17 cellular contexts compared by ENCODE assay signal in the genomic region with DNA sequence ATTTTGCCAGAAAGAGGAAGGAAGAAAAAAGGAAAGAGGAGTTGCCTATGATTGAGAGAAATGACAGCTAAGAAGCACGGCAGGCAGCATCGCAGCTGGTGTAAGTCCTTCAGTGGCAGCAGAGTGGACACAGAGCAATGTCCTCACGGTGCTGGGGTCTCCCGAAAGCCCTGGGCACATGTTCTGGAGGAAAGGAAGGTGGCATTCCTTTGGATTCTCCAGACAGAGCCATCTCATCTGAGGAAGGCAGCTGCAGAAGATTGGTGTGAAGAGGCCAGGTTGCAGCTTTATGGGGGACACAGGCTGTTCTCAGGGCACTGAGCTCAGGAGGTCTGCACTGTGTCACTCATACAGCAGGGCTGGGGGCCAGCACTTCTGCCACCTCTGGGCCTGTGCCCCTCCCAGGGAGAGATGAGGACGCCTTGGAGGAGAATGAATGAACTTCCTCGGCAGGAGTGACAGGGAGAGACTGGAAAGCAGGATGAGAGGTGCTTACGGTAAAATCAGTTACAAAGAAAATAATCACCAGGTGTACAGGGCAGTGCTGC.
A peak's percentile ranks its signal among the peaks of the same experiment; 100 is the strongest.
DNase-seq lines count a peak whose midpoint lies in the region; ATAC-seq and TF ChIP-seq lines count a peak whose summit lies in the region.
"Had no signal": no experiment of that assay in that cellular context is flagged by ENCODE, and none has a peak within 500 bp of the region (broad histone marks: within the 10 kb centered on the region; RNA-seq: fewer than 3 reads in every experiment).

No MANE protein-coding gene starts in this region.

- no peak overlapping the region for H3K4me3 Mint-ChIP-seq in activated T-cell treated with anti-CD3 and anti-CD28 coated beads, Interleukin-2, amount 50 U/mL, for 24 hours
- no peak overlapping the region for H3K4me3 Mint-ChIP-seq in glutamatergic neuron (ENCODE audit: unreplicated experiment)
- no peak overlapping the region for H3K4me3 Mint-ChIP-seq in osteocyte (ENCODE audit: unreplicated experiment)
- H3K4me3 Mint-ChIP-seq: CD4-positive, alpha-beta T cell; GM23338 had no signal

- H2AFZ ChIP-seq in PC-9: no peak overlapping the region

- no TSS peak for BruUV-seq in PC-9 (replicated peaks; lab: Mats Ljungman, UMichigan)

- no peak overlapping the region for H3K27ac ChIP-seq in PC-9
- H3K27ac ChIP-seq: BLaER1 treated with 17β-estradiol and CSF1 and Interleukin-3, amounts not matched to agents 10 nM and 100 nM; HL-60 had no signal

- no peak overlapping the region for H3K4me3 ChIP-seq in PC-9
- H3K4me3 ChIP-seq: BLaER1 treated with 17β-estradiol and CSF1 and Interleukin-3, amounts not matched to agents 10 nM and 100 nM; GM23338 had no signal

- H4K20me1 ChIP-seq in PC-9 (ENCODE audit: insufficient read depth): no peaks in the 10 kb centered on the region
- H4K20me1 ChIP-seq: BLaER1 treated with 17β-estradiol and CSF1 and Interleukin-3, amounts not matched to agents 10 nM and 100 nM had no signal

- no peak overlapping the region for H3K4me2 ChIP-seq in PC-9
- H3K4me2 ChIP-seq: BLaER1 treated with 17β-estradiol and CSF1 and Interleukin-3, amounts not matched to agents 10 nM and 100 nM; GM23338 had no signal

- no peaks in the 10 kb centered on the region for H3K9me3 ChIP-seq in PC-9 (ENCODE audit: insufficient read depth, low read depth)
- H3K9me3 ChIP-seq: BLaER1 treated with 17β-estradiol and CSF1 and Interleukin-3, amounts not matched to agents 10 nM and 100 nM had no signal

- no peaks in the 10 kb centered on the region for H3K9me2 ChIP-seq in PC-9 (ENCODE audit: insufficient read depth)

- H3K4me1 ChIP-seq in PC-9 (replicated peaks; ENCODE audit: insufficient read depth): no peaks in the 10 kb centered on the region
- H3K4me1 ChIP-seq: BLaER1 treated with 17β-estradiol and CSF1 and Interleukin-3, amounts not matched to agents 10 nM and 100 nM had no signal

- no peaks in the 10 kb centered on the region for H3K79me2 ChIP-seq in PC-9 (ENCODE audit: low read depth)

- no peaks in the 10 kb centered on the region for H3K27me3 Mint-ChIP-seq in activated T-cell treated with anti-CD3 and anti-CD28 coated beads, Interleukin-2, amount 50 U/mL, for 24 hours
- peaks cover 10% of the 10 kb centered on the region for H3K27me3 Mint-ChIP-seq in glutamatergic neuron (ENCODE audit: unreplicated experiment)
- H3K27me3 Mint-ChIP-seq in osteocyte (ENCODE audit: unreplicated experiment): no peaks in the 10 kb centered on the region

- TF ChIP-seq CTCF in glutamatergic neuron (IDR thresholded peaks at IDR 0.05; ENCODE audit: partially characterized antibody, unreplicated experiment) (no peak), osteocyte (IDR thresholded peaks at IDR 0.05) (no peak), PC-9 (conservative IDR thresholded peaks at IDR 0.05) (no peak)

- CTCF ChIA-PET in PC-9 (lab: Charles Lee): no interaction called here

- H3K36me3 Mint-ChIP-seq in activated T-cell treated with anti-CD3 and anti-CD28 coated beads, Interleukin-2, amount 50 U/mL, for 24 hours (ENCODE audit: low read depth): no peaks in the 10 kb centered on the region
- H3K36me3 Mint-ChIP-seq in glutamatergic neuron (ENCODE audit: unreplicated experiment): no peaks in the 10 kb centered on the region
- H3K36me3 Mint-ChIP-seq in osteocyte (ENCODE audit: unreplicated experiment): no peaks in the 10 kb centered on the region

- H3K4me1 Mint-ChIP-seq in activated T-cell treated with anti-CD3 and anti-CD28 coated beads, Interleukin-2, amount 50 U/mL, for 24 hours (ENCODE audit: low read depth): no peaks in the 10 kb centered on the region
- H3K4me1 Mint-ChIP-seq in glutamatergic neuron (ENCODE audit: low read depth, unreplicated experiment) (peaks cover 24% of the 10 kb centered on the region), osteocyte (ENCODE audit: unreplicated experiment) (no peaks in the 10 kb centered on the region)

- ATAC-seq in SK-N-SH treated with all-trans-retinoic acid at 6 μM for 48 hours: no peak
- ATAC-seq: GM23338 had no signal

- H3K9me3 Mint-ChIP-seq in activated T-cell treated with anti-CD3 and anti-CD28 coated beads, Interleukin-2, amount 50 U/mL, for 24 hours: no peaks in the 10 kb centered on the region
- H3K9me3 Mint-ChIP-seq in glutamatergic neuron (ENCODE audit: unreplicated experiment) (peaks cover 11% of the 10 kb centered on the region), osteocyte (ENCODE audit: unreplicated experiment) (peaks cover 29% of the 10 kb centered on the region)
- H3K9me3 Mint-ChIP-seq: CD4-positive, alpha-beta T cell; GM23338 had no signal

- intact Hi-C loops in PC-9 (cut with micrococcal nuclease; ENCODE audit: unreplicated experiment): no loop called here

- POLR2A ChIA-PET in PC-9 (lab: Charles Lee; ENCODE audit: unreplicated experiment): no interaction called here

- H3K36me3 ChIP-seq in PC-9 (ENCODE audit: low read depth): no peaks in the 10 kb centered on the region
- H3K36me3 ChIP-seq: BLaER1 treated with 17β-estradiol and CSF1 and Interleukin-3, amounts not matched to agents 10 nM and 100 nM had no signal

- H3K27me3 ChIP-seq in PC-9 (ENCODE audit: insufficient read depth, low read depth): peaks cover 54% of the 10 kb centered on the region
- H3K27me3 ChIP-seq: BLaER1 treated with 17β-estradiol and CSF1 and Interleukin-3, amounts not matched to agents 10 nM and 100 nM had no signal

- no peaks in the 10 kb centered on the region for H3F3A ChIP-seq in PC-9 (ENCODE audit: insufficient read depth, low read depth)

- H3K27ac Mint-ChIP-seq in activated T-cell treated with anti-CD3 and anti-CD28 coated beads, Interleukin-2, amount 50 U/mL, for 24 hours: no peak overlapping the region
- peak overlapping the region; percentile 22 for H3K27ac Mint-ChIP-seq in glutamatergic neuron (ENCODE audit: unreplicated experiment)
- no peak overlapping the region for H3K27ac Mint-ChIP-seq in osteocyte (ENCODE audit: unreplicated experiment)
- H3K27ac Mint-ChIP-seq: CD4-positive, alpha-beta T cell had no signal

- DNase-seq in activated T-cell treated with anti-CD3 and anti-CD28 coated beads, Interleukin-2, amount 50 U/mL, for 24 hours: peak; percentile 5
- no peak for DNase-seq in activated T-cell treated with anti-CD3 and anti-CD28 coated beads for 4 hours
- no peak for DNase-seq in glutamatergic neuron
- peak; percentile 68 for DNase-seq in osteocyte (ENCODE audit: extremely low spot score, unreplicated experiment)
- DNase-seq in ureter (ENCODE audit: low spot score): peak; percentile 34
- DNase-seq in PC-9: no peak
- DNase-seq in Ammon's horn (ENCODE audit: low spot score): no peak
- DNase-seq: 8988T; AML-193; Calu3; CD4-positive, alpha-beta T cell; DMS 273 treated with DMSO at 0.1 percent for 48 hours; H7 had no signal

TF ChIP-seq in SK-N-SH treated with all-trans-retinoic acid at 6 μM for 48 hours, 23 proteins besides CTCF, POLR2A, EP300 and RAD21:
- TF ChIP-seq BACH2 (CRISPR knock-in tag; IDR thresholded peaks at IDR 0.05; ENCODE audit: borderline replicate concordance) (no peak), ZFP3 (CRISPR knock-in tag; IDR thresholded peaks at IDR 0.05) (no peak), RARB (CRISPR knock-in tag; IDR thresholded peaks at IDR 0.05) (no peak), GLIS3 (CRISPR knock-in tag; IDR thresholded peaks at IDR 0.05) (no peak), SNAI2 (CRISPR knock-in tag; IDR thresholded peaks at IDR 0.05) (no peak), CSDC2 (CRISPR knock-in tag; IDR thresholded peaks at IDR 0.05) (no peak), ESRRG (CRISPR knock-in tag; IDR thresholded peaks at IDR 0.05) (no peak)
- TF ChIP-seq, protein P1, sequence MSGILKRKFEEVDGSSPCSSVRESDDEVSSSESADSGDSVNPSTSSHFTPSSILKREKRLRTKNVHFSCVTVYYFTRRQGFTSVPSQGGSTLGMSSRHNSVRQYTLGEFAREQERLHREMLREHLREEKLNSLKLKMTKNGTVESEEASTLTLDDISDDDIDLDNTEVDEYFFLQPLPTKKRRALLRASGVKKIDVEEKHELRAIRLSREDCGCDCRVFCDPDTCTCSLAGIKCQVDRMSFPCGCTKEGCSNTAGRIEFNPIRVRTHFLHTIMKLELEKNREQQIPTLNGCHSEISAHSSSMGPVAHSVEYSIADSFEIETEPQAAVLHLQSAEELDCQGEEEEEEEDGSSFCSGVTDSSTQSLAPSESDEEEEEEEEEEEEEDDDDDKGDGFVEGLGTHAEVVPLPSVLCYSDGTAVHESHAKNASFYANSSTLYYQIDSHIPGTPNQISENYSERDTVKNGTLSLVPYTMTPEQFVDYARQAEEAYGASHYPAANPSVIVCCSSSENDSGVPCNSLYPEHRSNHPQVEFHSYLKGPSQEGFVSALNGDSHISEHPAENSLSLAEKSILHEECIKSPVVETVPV (CRISPR knock-in tag; IDR thresholded peaks at IDR 0.05): no peak
- TF ChIP-seq, protein P2, sequence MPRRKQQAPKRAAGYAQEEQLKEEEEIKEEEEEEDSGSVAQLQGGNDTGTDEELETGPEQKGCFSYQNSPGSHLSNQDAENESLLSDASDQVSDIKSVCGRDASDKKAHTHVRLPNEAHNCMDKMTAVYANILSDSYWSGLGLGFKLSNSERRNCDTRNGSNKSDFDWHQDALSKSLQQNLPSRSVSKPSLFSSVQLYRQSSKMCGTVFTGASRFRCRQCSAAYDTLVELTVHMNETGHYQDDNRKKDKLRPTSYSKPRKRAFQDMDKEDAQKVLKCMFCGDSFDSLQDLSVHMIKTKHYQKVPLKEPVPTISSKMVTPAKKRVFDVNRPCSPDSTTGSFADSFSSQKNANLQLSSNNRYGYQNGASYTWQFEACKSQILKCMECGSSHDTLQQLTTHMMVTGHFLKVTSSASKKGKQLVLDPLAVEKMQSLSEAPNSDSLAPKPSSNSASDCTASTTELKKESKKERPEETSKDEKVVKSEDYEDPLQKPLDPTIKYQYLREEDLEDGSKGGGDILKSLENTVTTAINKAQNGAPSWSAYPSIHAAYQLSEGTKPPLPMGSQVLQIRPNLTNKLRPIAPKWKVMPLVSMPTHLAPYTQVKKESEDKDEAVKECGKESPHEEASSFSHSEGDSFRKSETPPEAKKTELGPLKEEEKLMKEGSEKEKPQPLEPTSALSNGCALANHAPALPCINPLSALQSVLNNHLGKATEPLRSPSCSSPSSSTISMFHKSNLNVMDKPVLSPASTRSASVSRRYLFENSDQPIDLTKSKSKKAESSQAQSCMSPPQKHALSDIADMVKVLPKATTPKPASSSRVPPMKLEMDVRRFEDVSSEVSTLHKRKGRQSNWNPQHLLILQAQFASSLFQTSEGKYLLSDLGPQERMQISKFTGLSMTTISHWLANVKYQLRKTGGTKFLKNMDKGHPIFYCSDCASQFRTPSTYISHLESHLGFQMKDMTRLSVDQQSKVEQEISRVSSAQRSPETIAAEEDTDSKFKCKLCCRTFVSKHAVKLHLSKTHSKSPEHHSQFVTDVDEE (CRISPR knock-in tag; IDR thresholded peaks at IDR 0.05): no peak

Comparison
In these comparisons a context has a peak if more than half of its experiments do, and no peak if none do; other contexts are left out.
1. DNase-seq: peak in activated T-cell treated with anti-CD3 and anti-CD28 coated beads, Interleukin-2, amount 50 U/mL, for 24 hours (single experiment), osteocyte (single experiment) and ureter (single experiment); none in activated T-cell treated with anti-CD3 and anti-CD28 coated beads for 4 hours (single experiment), glutamatergic neuron (single experiment), PC-9 (0 of 2) and Ammon's horn (single experiment).